ENCODE assay signal across 20 cellular contexts in the genomic region with DNA sequence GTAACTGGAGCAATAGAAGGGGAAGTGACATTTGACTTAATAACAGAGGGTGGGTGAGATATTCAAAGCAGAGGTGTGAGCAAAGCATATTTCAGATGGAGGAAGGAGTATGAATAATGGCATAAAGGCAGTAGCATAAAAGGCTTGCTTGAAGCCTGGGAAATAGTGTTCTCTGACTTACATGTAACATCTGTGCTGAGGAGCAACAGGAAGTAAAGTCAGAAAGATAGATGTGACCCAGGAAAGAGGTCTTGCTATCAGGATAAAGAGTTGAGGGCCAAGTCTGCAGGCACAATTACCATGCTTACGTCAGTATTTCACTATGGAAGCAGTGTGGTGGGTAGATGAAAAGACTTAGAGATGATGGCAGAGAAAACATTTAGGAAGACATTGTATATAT. TPM values are rescaled to one million over a fixed set of nuclear protein-coding genes. Genes with fewer than 3 reads are reported as not detected.
A peak's percentile ranks its signal among the peaks of the same experiment; 100 is the strongest.
DNase-seq lines count a peak whose midpoint lies in the region; ATAC-seq, FAIRE-seq and TF ChIP-seq lines count a peak whose summit lies in the region.
"Had no signal": no experiment of that assay in that cellular context is flagged by ENCODE, and none has a peak within 500 bp of the region (broad histone marks: within the 10 kb centered on the region; RNA-seq: fewer than 3 reads in every experiment).

No MANE protein-coding gene starts in this region.

- FAIRE-seq in GM18507 (lab: Jason Lieb, UNC) = peak; percentile 58
- FAIRE-seq in endothelial cell of umbilical vein (lab: Jason Lieb, UNC) = no peak
- FAIRE-seq: GM12878, GM19239, H54 had no signal

- no peak overlapping the region for H3K9ac ChIP-seq in DND-41 (ENCODE audit: low read depth, low read length)
- H3K9ac ChIP-seq in endothelial cell of umbilical vein (replicated peaks; ENCODE audit: extremely low read depth, insufficient read depth, low read length) = no peak overlapping the region

- H3K79me2 ChIP-seq in DND-41 (ENCODE audit: insufficient read depth, low read length) = peaks cover 12% of the 10 kb centered on the region; the same call in 1 of the 2 replicates
- H3K79me2 ChIP-seq in endothelial cell of umbilical vein (ENCODE audit: control insufficient read depth, insufficient read depth, low read length) = no peaks in the 10 kb centered on the region

- H3K4me3 ChIP-seq in DND-41 (ENCODE audit: low read depth in 1 of 2, low read length in 2 of 2) (no peak overlapping the region), endothelial cell of umbilical vein (replicated peaks in 1 of 3; ENCODE audit: insufficient read depth in 1 of 3, low read depth in 1 of 3, low read length in 3 of 3) (no peak overlapping the region)
- H3K4me3 ChIP-seq: GM12878, HAP-1 had no signal

- H3K9me3 ChIP-seq in DND-41 (ENCODE audit: insufficient read depth, low read length, severe bottlenecking) (no peaks in the 10 kb centered on the region), endothelial cell of umbilical vein (replicated peaks; ENCODE audit: control insufficient read depth, insufficient read depth, low read length) (no peaks in the 10 kb centered on the region)
- H3K9me3 ChIP-seq: Caco-2, HAP-1 had no signal

- CTCF ChIA-PET in endothelial cell of umbilical vein (lab: Charles Lee) = no interaction called here

- no peaks in the 10 kb centered on the region for H4K20me1 ChIP-seq in DND-41 (ENCODE audit: insufficient read depth, low read length)
- H4K20me1 ChIP-seq in endothelial cell of umbilical vein (replicated peaks; ENCODE audit: control insufficient read depth, extremely low read depth, insufficient read depth, low read length) = no peaks in the 10 kb centered on the region

- POLR2A ChIA-PET in endothelial cell of umbilical vein (lab: Charles Lee) = no interaction called here

- TF ChIP-seq POLR2A in endothelial cell of umbilical vein (IDR thresholded peaks at IDR 0.05; ENCODE audit: low read depth, low read length) = no peak

- H3K36me3 ChIP-seq in DND-41 (ENCODE audit: insufficient read depth, low read length) = peaks cover 42% of the 10 kb centered on the region
- peaks cover 0 to 2% of the 10 kb centered on the region in 2 experiments for H3K36me3 ChIP-seq in endothelial cell of umbilical vein (ENCODE audit: control insufficient read depth in 2 of 2, extremely low read depth in 1 of 2, insufficient read depth in 2 of 2, low read length in 2 of 2)

- dilution Hi-C loops in endothelial cell of umbilical vein (cut with MboI; ENCODE audit: extremely low pct_ligation_motif_present, low sequenced_read_pairs) = no loop called here

- DNase-seq in CD1c-positive myeloid dendritic cell (ENCODE audit: extremely low spot score) = peak; percentile 6
- no peak for DNase-seq in DND-41
- no peak for DNase-seq in GM18507 (ENCODE audit: extremely low spot score, insufficient read length, low read depth)
- peak; percentile 62 for DNase-seq in endothelial cell of umbilical vein (ENCODE audit: low read depth, low spot score)
- no peak for DNase-seq in cerebellar cortex (ENCODE audit: low spot score)
- no peak for DNase-seq in NCI-H69 (lab: John Stamatoyannopoulos, UW)
- DNase-seq: C1 segment of cervical spinal cord; Caco-2; CD4-positive, CD25-positive, alpha-beta regulatory T cell; CD8-positive, alpha-beta T cell; DMS153; EL; GDM1; GOT3; HFFc6 had no signal

- H2AFZ ChIP-seq in DND-41 (ENCODE audit: low read depth, low read length) (no peak overlapping the region), endothelial cell of umbilical vein (ENCODE audit: low read depth, low read length) (no peak overlapping the region)

- H3K27me3 ChIP-seq in DND-41 (ENCODE audit: insufficient read depth, low read length, poor library complexity) (no peaks in the 10 kb centered on the region), endothelial cell of umbilical vein (ENCODE audit: control insufficient read depth in 2 of 2, insufficient read depth in 2 of 2, low read length in 2 of 2) (no peaks in the 10 kb centered on the region)

- no peaks in the 10 kb centered on the region for H3K9me1 ChIP-seq in endothelial cell of umbilical vein (replicated peaks; ENCODE audit: control insufficient read depth, extremely low read depth, insufficient read depth, low read length)

- TF ChIP-seq CTCF in DND-41 (IDR thresholded peaks at IDR 0.05; ENCODE audit: borderline replicate concordance, extremely low read depth, low read length, poor library complexity, severe bottlenecking) (no peak), endothelial cell of umbilical vein (IDR thresholded peaks at IDR 0.05; ENCODE audit: extremely low read depth in 1 of 2, insufficient read depth in 1 of 2, low read depth in 1 of 2, low read length in 2 of 2) (no peak)

- H3K27ac ChIP-seq in DND-41 (ENCODE audit: low read length) (peak overlapping the region; percentile 34; the same call in 1 of the 2 replicates), endothelial cell of umbilical vein (ENCODE audit: insufficient read depth, low read depth, low read length) (no peak overlapping the region)

- H3K4me2 ChIP-seq in DND-41 (ENCODE audit: insufficient read depth, low read length) = no peak overlapping the region
- H3K4me2 ChIP-seq in endothelial cell of umbilical vein (ENCODE audit: insufficient read depth, low read length) = no peak overlapping the region

- peak; percentile 58 for ATAC-seq in DND-41 (ENCODE audit: insufficient read depth, low read depth)
- no peak for ATAC-seq in GM21447 (IDR thresholded peaks at IDR 0.05; ENCODE audit: unreplicated experiment)
- ATAC-seq: CD8-positive, alpha-beta T cell; GM12878 had no signal

- peaks cover 27% of the 10 kb centered on the region for H3K4me1 ChIP-seq in DND-41 (ENCODE audit: insufficient read depth, low read length)
- H3K4me1 ChIP-seq in endothelial cell of umbilical vein (ENCODE audit: control insufficient read depth, extremely low read depth, insufficient read depth, low read length) = peaks cover 11% of the 10 kb centered on the region
- H3K4me1 ChIP-seq: Caco-2 had no signal

- intact Hi-C loops in endothelial cell of umbilical vein (cut with micrococcal nuclease) = no loop called here

- BruUV-seq in endothelial cell of umbilical vein (replicated peaks; lab: Mats Ljungman, UMichigan) = no TSS peak

TF ChIP-seq in endothelial cell of umbilical vein, 7 proteins besides CTCF, POLR2A, EP300 and RAD21:
- TF ChIP-seq JUN (IDR thresholded peaks at IDR 0.05; ENCODE audit: borderline replicate concordance, insufficient read depth, insufficient read length, low read depth) (no peak), GATA2 (IDR thresholded peaks at IDR 0.05; ENCODE audit: insufficient read depth, insufficient read length, low read depth, low read length) (no peak), EZH2 (IDR thresholded peaks at IDR 0.05; ENCODE audit: borderline replicate concordance, low read depth, low read length, severe bottlenecking) (no peak), FOS (IDR thresholded peaks at IDR 0.05; ENCODE audit: borderline replicate concordance, insufficient read depth, low read length) (no peak), MYC (IDR thresholded peaks at IDR 0.05; ENCODE audit: low read depth, low read length) (no peak), POLR2AphosphoS5 (IDR thresholded peaks at IDR 0.05; ENCODE audit: insufficient read depth, low read depth, low read length) (no peak)
- TF ChIP-seq, protein P1, sequence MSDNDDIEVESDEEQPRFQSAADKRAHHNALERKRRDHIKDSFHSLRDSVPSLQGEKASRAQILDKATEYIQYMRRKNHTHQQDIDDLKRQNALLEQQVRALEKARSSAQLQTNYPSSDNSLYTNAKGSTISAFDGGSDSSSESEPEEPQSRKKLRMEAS (IDR thresholded peaks at IDR 0.05; ENCODE audit: insufficient read depth, insufficient read length) = no peak

RNA-seq across cellular contexts. Expression of a gene that starts 28.4 kb away (rescaled TPM):
- 30.9 and 34.1 TPM in 2 replicates for total RNA-seq in endothelial cell of umbilical vein
- polyA plus RNA-seq in endothelial cell of umbilical vein = 32.8 and 40.2 TPM in 2 replicates
- 10.8 and 17.5 TPM in 2 replicates for polyA plus RNA-seq in endothelial cell of umbilical vein (2011; cell fraction: cytosol; rRNA removed)
- 39.1 and 41.9 TPM in 2 replicates for polyA plus RNA-seq in endothelial cell of umbilical vein (2011; cell fraction: nucleus; rRNA removed)
- 24.3 and 29.4 TPM in 2 replicates for polyA plus RNA-seq in endothelial cell of umbilical vein (2012)
- 238 and 283 TPM in 2 replicates for polyA minus RNA-seq in endothelial cell of umbilical vein
- polyA minus RNA-seq in endothelial cell of umbilical vein (2011; cell fraction: cytosol; rRNA and poly(A)+ RNA removed) = 3.9 TPM
- 71.7 and 108 TPM in 2 replicates for polyA minus RNA-seq in endothelial cell of umbilical vein (2011; cell fraction: nucleus; rRNA and poly(A)+ RNA removed)

RNA-seq across cellular contexts. Expression of a gene that starts 50.0 kb away (rescaled TPM):
- total RNA-seq in endothelial cell of umbilical vein = 20.3 and 22.3 TPM in 2 replicates
- polyA plus RNA-seq in endothelial cell of umbilical vein = 2.9 and 4.9 TPM in 2 replicates
- 11.2 and 11.9 TPM in 2 replicates for polyA plus RNA-seq in endothelial cell of umbilical vein (2011; cell fraction: cytosol; rRNA removed)
- 5.1 and 7.2 TPM in 2 replicates for polyA plus RNA-seq in endothelial cell of umbilical vein (2011; cell fraction: nucleus; rRNA removed)
- polyA plus RNA-seq in endothelial cell of umbilical vein (2012) = 10.7 and 16.3 TPM in 2 replicates
- polyA minus RNA-seq in endothelial cell of umbilical vein = 1.3 and 1.7 TPM in 2 replicates
- 1.7 TPM for polyA minus RNA-seq in endothelial cell of umbilical vein (2011; cell fraction: cytosol; rRNA and poly(A)+ RNA removed)
- 4.4 and 4.9 TPM in 2 replicates for polyA minus RNA-seq in endothelial cell of umbilical vein (2011; cell fraction: nucleus; rRNA and poly(A)+ RNA removed)

Comparison
In these comparisons a context has a peak if more than half of its experiments do, and no peak if none do; other contexts are left out.
1. DNase-seq: peak in CD1c-positive myeloid dendritic cell (single experiment) and endothelial cell of umbilical vein (single experiment); none in DND-41 (single experiment), GM18507 (single experiment), cerebellar cortex (single experiment) and NCI-H69 (single experiment).